8 cellular contexts compared by ENCODE assay signal in the genomic region with DNA sequence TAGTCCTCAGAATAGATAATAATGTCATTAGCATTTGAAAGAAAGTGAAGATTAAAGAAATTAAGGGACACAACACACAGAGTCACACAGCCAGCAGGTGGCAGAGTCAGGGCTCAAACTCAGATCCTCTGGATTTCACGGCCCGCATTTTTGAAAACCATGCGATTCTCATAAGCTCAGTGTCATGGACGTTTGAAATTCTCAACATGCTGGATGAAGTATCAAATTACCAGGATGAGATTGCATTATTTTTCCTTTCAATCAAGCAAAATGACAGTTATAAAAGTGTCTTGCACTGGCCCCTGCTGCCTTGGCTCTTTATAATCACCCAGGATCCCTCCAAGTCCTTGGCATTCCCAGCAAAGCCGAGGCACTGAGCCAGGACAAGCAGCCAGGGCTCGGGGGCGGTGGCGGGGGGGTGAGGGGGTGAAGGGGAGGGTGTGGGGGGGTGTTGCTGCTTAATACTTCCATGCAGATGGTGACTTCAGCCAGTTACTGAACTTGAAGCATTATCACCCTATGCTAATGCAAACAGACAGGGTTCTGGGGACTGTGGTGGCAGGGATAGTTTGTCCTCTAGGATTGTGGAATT. TPM values are rescaled to one million over a fixed set of nuclear protein-coding genes. Genes with fewer than 3 reads are reported as not detected.
DNase-seq lines count a peak whose midpoint lies in the region; ATAC-seq and TF ChIP-seq lines count a peak whose summit lies in the region.

No MANE protein-coding gene starts in this region.

- no peak overlapping the region for H3K27ac ChIP-seq in thoracic aorta

- no peaks in the 10 kb centered on the region for H3K36me3 ChIP-seq in thoracic aorta

- H3K4me1 ChIP-seq in thoracic aorta (ENCODE audit: control insufficient read depth in 1 of 2, low read depth in 2 of 2), result peaks cover 0 to 5% of the 10 kb centered on the region in 2 donors

- H3K9me3 ChIP-seq in thoracic aorta, result no peaks in the 10 kb centered on the region

- DNase-seq in AG09309 (ENCODE audit: low read depth) (peak; percentile 62), H4 (ENCODE audit: low spot score) (peak; percentile 62), OCI-M1 (lab: John Stamatoyannopoulos, UW) (peak; percentile 88), activated T-helper 1 cell treated with Interleukin-2 at 50 U/mL for 16 hours (ENCODE audit: low read depth) (peak; percentile 14), fibroblast of peridontal ligament (ENCODE audit: extremely low read depth) (peak; percentile 93), omental fat pad (ENCODE audit: low spot score) (peak; percentile 38), thoracic aorta (ENCODE audit: low spot score) (peak; percentile 24)

- TF ChIP-seq CTCF in AG09309 (IDR thresholded peaks at IDR 0.05; ENCODE audit: control insufficient read depth, insufficient read depth, low read depth, low read length, missing control alignments) (peak; percentile 73), omental fat pad (IDR thresholded peaks at IDR 0.05) (peak in 2 of 3 donors; percentile 22 to 23), thoracic aorta (IDR thresholded peaks at IDR 0.05) (peak; percentile 74)

- no peaks in the 10 kb centered on the region for H3K27me3 ChIP-seq in thoracic aorta (replicated peaks; ENCODE audit: insufficient read depth)

- ATAC-seq in omental fat pad (ENCODE audit: low FRiP score), result peak; percentile 63
- peak; percentile 83 for ATAC-seq in thoracic aorta (ENCODE audit: insufficient number of reproducible peaks, low FRiP score, low read depth)
- no peak for ATAC-seq in GM18511 (IDR thresholded peaks at IDR 0.05; ENCODE audit: unreplicated experiment)

- no peak overlapping the region for H3K4me3 ChIP-seq in AG09309 (ENCODE audit: control insufficient read depth, low read depth, low read length)
- peak overlapping the region; percentile 50 for H3K4me3 ChIP-seq in thoracic aorta

RNA-seq across cellular contexts. Expression of gene BMERB1, which starts 6.6 kb away (rescaled TPM):
- total RNA-seq in H4 (2014; rRNA removed; shearing (Covaris generic)), result 12.5 and 16.4 TPM in 2 replicates
- total RNA-seq in omental fat pad (10 to 100 TPM; 28.7 to 47.0 (median 41.8) TPM), thoracic aorta (10 to 100 TPM; 75.1 to 95.2 TPM)

RNA-seq across cellular contexts. Expression of gene MPV17L, which starts 32.2 kb away (rescaled TPM):
- not detected in 2 replicates for total RNA-seq in H4 (2014; rRNA removed; shearing (Covaris generic))
- total RNA-seq in omental fat pad (10 to 100 TPM in 1 of 4 donors, 1 to 10 TPM in 3; 5.8 to 10.7 (median 7.7) TPM), thoracic aorta (1 to 10 TPM; 5.0 to 8.2 TPM)

RNA-seq across cellular contexts. Expression of gene NPIPA5, which starts 49.6 kb away (rescaled TPM):
- 0.17 and 2.1 TPM in 2 replicates for total RNA-seq in H4 (2014; rRNA removed; shearing (Covaris generic))
- total RNA-seq in omental fat pad (10 to 100 TPM in 2 of 4 donors, 1 to 10 TPM in 2; 1.2 to 22.5 (median 9.4) TPM), thoracic aorta (10 to 100 TPM in 1 of 2 donors, 1 to 10 TPM in 1; 5.4 to 28.6 TPM)

Comparison
In these comparisons a context has a peak if more than half of its experiments do, and no peak if none do; other contexts are left out.
1. DNase-seq: peak in every context shown above with its lines; median percentile 93 in fibroblast of peridontal ligament; 88 in OCI-M1; 62 in AG09309; 62 in H4; 38 in omental fat pad; 24 in thoracic aorta; 14 in activated T-helper 1 cell treated with Interleukin-2 at 50 U/mL for 16 hours.
2. CTCF ChIP-seq: peak in every context shown above with its lines; median percentile 74 in thoracic aorta; 73 in AG09309; 22 in omental fat pad.